11 cellular contexts compared by ENCODE assay signal in genomic region chr11:128501008-128501407, GRCh38.
DNase-seq lines count a peak whose midpoint lies in the region; ATAC-seq and TF ChIP-seq lines count a peak whose summit lies in the region.
"Had no signal": no experiment of that assay in that cellular context is flagged by ENCODE, and none has a peak within 500 bp of the region (broad histone marks: within the 10 kb centered on the region; RNA-seq: fewer than 3 reads in every experiment).

No MANE protein-coding gene starts in this region.

- H3K23ac ChIP-seq in IMR-90 (ENCODE audit: low read depth, low read length): peak overlapping the region; percentile 46

- no peak for TF ChIP-seq POLR2A in IMR-90 (IDR thresholded peaks at IDR 0.05; ENCODE audit: low read depth, low read length)

- H3K4me2 ChIP-seq in IMR-90 (ENCODE audit: low read depth, low read length): no peak overlapping the region; the same call in 1 of the 2 replicates

- no peaks in the 10 kb centered on the region for H3K9me3 ChIP-seq in CD4-positive, CD25-positive, alpha-beta regulatory T cell (ENCODE audit: control insufficient read depth in 2 of 2, low read length in 2 of 2)
- no peaks in the 10 kb centered on the region for H3K9me3 ChIP-seq in IMR-90 (ENCODE audit: control insufficient read depth, insufficient read depth, low read length)
- no peaks in the 10 kb centered on the region for H3K9me3 ChIP-seq in neutrophil

- H3K9me1 ChIP-seq in IMR-90 (ENCODE audit: insufficient read depth, low read length): peaks cover 50% of the 10 kb centered on the region

- peaks cover 80% of the 10 kb centered on the region for H3K36me3 Mint-ChIP-seq in CD4-positive, CD25-positive, alpha-beta regulatory T cell

- peak overlapping the region; percentile 54 for H3K14ac ChIP-seq in IMR-90 (replicated peaks; ENCODE audit: low read depth, low read length)

- H4K91ac ChIP-seq in IMR-90 (ENCODE audit: insufficient read depth, low read depth, low read length): peak overlapping the region; percentile 24; the same call in 1 of the 2 replicates

- POLR2A ChIA-PET in IMR-90 (lab: Charles Lee; ENCODE audit: unreplicated experiment): no interaction called here

- H2BK15ac ChIP-seq in IMR-90 (ENCODE audit: low read depth, low read length): 0 out of 3 replicates have a peak overlapping the region, but pooled peaks have one; percentile 31

- peak overlapping the region; percentile 92 to 99 (median 98) for H3K27ac Mint-ChIP-seq in CD4-positive, CD25-positive, alpha-beta regulatory T cell

- intact Hi-C loops in IMR-90 (cut with micrococcal nuclease): no loop called here

- H3K27me3 Mint-ChIP-seq in CD4-positive, CD25-positive, alpha-beta regulatory T cell: no peaks in the 10 kb centered on the region

- dilution Hi-C loops in IMR-90 (cut with HindIII; ENCODE audit: low sequenced_read_pairs, unreplicated experiment): no loop called here

- no peak overlapping the region for H2AK9ac ChIP-seq in IMR-90 (replicated peaks; ENCODE audit: low read depth, low read length, poor library complexity)

- no peaks in the 10 kb centered on the region for H3K9me3 Mint-ChIP-seq in CD4-positive, CD25-positive, alpha-beta regulatory T cell

- BruUV-seq in IMR-90 (replicated peaks; lab: Mats Ljungman, UMichigan): no TSS peak

- in situ Hi-C loops in IMR-90 (cut with MboI; ENCODE audit: low sequenced_read_pairs): loop anchor here (25.0 kb wide), 1 partner anchor 464 kb away; no protein-coding TSS in a partner anchor
- in situ Hi-C loops in brain microvascular endothelial cell (cut with HindIII; ENCODE audit: low pct_ligation_motif_present, low sequenced_read_pairs): no loop called here

- no peak for ATAC-seq in CD4-positive, CD25-positive, alpha-beta regulatory T cell (ENCODE audit: low read depth in 2 of 2)
- ATAC-seq in IMR-90 (ENCODE audit: low read depth) (no peak), left lobe of liver (no peak), GM19395 (IDR thresholded peaks at IDR 0.05; ENCODE audit: unreplicated experiment) (no peak)

- TF ChIP-seq RAD21 in IMR-90 (IDR thresholded peaks at IDR 0.05; ENCODE audit: low read length): no peak

- H3K18ac ChIP-seq in IMR-90 (ENCODE audit: low read depth, low read length): peak overlapping the region; percentile 33

- no peak overlapping the region for H3K9ac ChIP-seq in IMR-90 (ENCODE audit: low read depth, low read length)

- CTCF ChIA-PET in IMR-90 (lab: Yijun Ruan, JAX): interaction anchor here (1.4 kb wide), 1 partner anchor 17 kb away, joined by 4 read pairs; no protein-coding TSS in a partner anchor

- peak overlapping the region; percentile 97 for H3K27ac ChIP-seq in CD4-positive, CD25-positive, alpha-beta regulatory T cell (ENCODE audit: insufficient read depth, low read length, poor library complexity, severe bottlenecking)
- H3K27ac ChIP-seq in IMR-90 (ENCODE audit: insufficient read depth, low read length) (peak overlapping the region; percentile 62; the same call in 1 of the 2 replicates), brain microvascular endothelial cell (peak overlapping the region; percentile 98), neutrophil (peak overlapping the region; percentile 58)

- peak overlapping the region; percentile 96 to 99 (median 98) for H3K4me3 Mint-ChIP-seq in CD4-positive, CD25-positive, alpha-beta regulatory T cell

- no peak overlapping the region for H2AFZ ChIP-seq in IMR-90 (replicated peaks; ENCODE audit: low read length, poor library complexity)

- H4K8ac ChIP-seq in IMR-90 (ENCODE audit: low read depth in 2 of 2, low read length in 2 of 2): peak overlapping the region in 1 of 2 experiments; percentile 11; a peak in 1 of 4 replicates

- H3K56ac ChIP-seq in IMR-90 (ENCODE audit: extremely low read depth, insufficient read depth, low read length): no peak overlapping the region

- no peaks in the 10 kb centered on the region for H3K27me3 ChIP-seq in CD4-positive, CD25-positive, alpha-beta regulatory T cell (ENCODE audit: control insufficient read depth, insufficient read depth, low read length)
- H3K27me3 ChIP-seq in IMR-90 (ENCODE audit: control insufficient read depth, insufficient read depth, low read length) (no peaks in the 10 kb centered on the region), brain microvascular endothelial cell (replicated peaks) (no peaks in the 10 kb centered on the region), neutrophil (no peaks in the 10 kb centered on the region)

- TF ChIP-seq CTCF in IMR-90 (conservative IDR thresholded peaks at IDR 0.05; ENCODE audit: low read depth, low read length) (no peak), brain microvascular endothelial cell (IDR thresholded peaks at IDR 0.05; ENCODE audit: low read depth, low read length, missing control alignments) (no peak), neutrophil (IDR thresholded peaks at IDR 0.05) (no peak)

- H2BK20ac ChIP-seq in IMR-90 (ENCODE audit: low read depth, low read length): peak overlapping the region; percentile 22

- peaks cover 12 to 93% of the 10 kb centered on the region in 2 experiments for H3K79me1 ChIP-seq in IMR-90 (ENCODE audit: low read depth in 1 of 2, low read length in 2 of 2)

- H3K4ac ChIP-seq in IMR-90 (ENCODE audit: low read depth, low read length): peak overlapping the region; percentile 71

- H2AK5ac ChIP-seq in IMR-90 (ENCODE audit: low read depth, low read length): peak overlapping the region; percentile 39; the same call in 1 of the 2 replicates

- peak overlapping the region; percentile 100 for H3K4me3 ChIP-seq in CD4-positive, CD25-positive, alpha-beta regulatory T cell (ENCODE audit: low read depth, low read length)
- no peak overlapping the region for H3K4me3 ChIP-seq in IMR-90 (ENCODE audit: insufficient read depth, low read depth, low read length)
- H3K4me3 ChIP-seq in brain microvascular endothelial cell (ENCODE audit: low read depth, low read length): no peak overlapping the region
- H3K4me3 ChIP-seq in neutrophil (ENCODE audit: low read depth in 1 of 2, low read length in 1 of 2): no peak overlapping the region

- peaks cover 89% of the 10 kb centered on the region for H3K36me3 ChIP-seq in CD4-positive, CD25-positive, alpha-beta regulatory T cell (ENCODE audit: control insufficient read depth, insufficient read depth, low read length)
- H3K36me3 ChIP-seq in IMR-90 (ENCODE audit: control insufficient read depth, insufficient read depth, low read length) (peaks cover 4% of the 10 kb centered on the region), brain microvascular endothelial cell (replicated peaks) (peaks cover 3% of the 10 kb centered on the region), neutrophil (no peaks in the 10 kb centered on the region)

- DNase-seq in CD4-positive, CD25-positive, alpha-beta regulatory T cell: peak in 1 of 3 donors; percentile 38
- no peak for DNase-seq in IMR-90
- DNase-seq in brain microvascular endothelial cell: no peak
- no peak for DNase-seq in NCI-H748 (lab: John Stamatoyannopoulos, UW; ENCODE audit: unreplicated experiment)
- no peak for DNase-seq in left lobe of liver (ENCODE audit: low spot score)
- no peak for DNase-seq in DMS114 treated with DMSO at 0.1 percent for 48 hours (lab: John Stamatoyannopoulos, UW; ENCODE audit: unreplicated experiment)
- DNase-seq: COR-L47, SHP77, substantia nigra had no signal

- peak overlapping the region; percentile 46; the same call in 1 of the 2 replicates for H2BK120ac ChIP-seq in IMR-90 (ENCODE audit: low read depth, low read length)

- H3K4me1 Mint-ChIP-seq in CD4-positive, CD25-positive, alpha-beta regulatory T cell: peaks cover 36 to 97% (median 87%) of the 10 kb centered on the region in 4 donors

- H3K4me1 ChIP-seq in CD4-positive, CD25-positive, alpha-beta regulatory T cell (ENCODE audit: control insufficient read depth, insufficient read depth, low read length, poor library complexity, severe bottlenecking): peaks cover 100% of the 10 kb centered on the region
- H3K4me1 ChIP-seq in IMR-90 (ENCODE audit: control insufficient read depth, insufficient read depth, low read length) (peaks cover 52% of the 10 kb centered on the region), neutrophil (ENCODE audit: control insufficient read depth in 1 of 2, insufficient read depth in 1 of 2, low read depth in 1 of 2, low read length in 1 of 2) (peaks cover 45 to 78% of the 10 kb centered on the region in 2 experiments)

- peak overlapping the region; percentile 76 for H2BK5ac ChIP-seq in IMR-90 (ENCODE audit: low read depth, low read length, poor library complexity, severe bottlenecking)

- WGBS in IMR-90 (ENCODE audit: extremely low coverage in 2 of 2, insufficient read length in 1 of 2), 2 experiments: no CpG with 5 or more reads among the region's 4 CpGs

- H4K20me1 ChIP-seq in IMR-90 (ENCODE audit: insufficient read depth, low read length): peaks cover 89% of the 10 kb centered on the region

- H4K5ac ChIP-seq in IMR-90 (ENCODE audit: low read depth, low read length): peak overlapping the region; percentile 39; the same call in 1 of the 2 replicates

TF ChIP-seq in IMR-90, 13 proteins besides CTCF, POLR2A, EP300 and RAD21:
- TF ChIP-seq CEBPB (IDR thresholded peaks at IDR 0.05; ENCODE audit: low read depth, low read length) (no peak), MAZ (IDR thresholded peaks at IDR 0.05; ENCODE audit: borderline replicate concordance, low read depth, low read length) (no peak), RCOR1 (IDR thresholded peaks at IDR 0.05; ENCODE audit: insufficient replicate concordance, low read length) (no peak), CHD1 (IDR thresholded peaks at IDR 0.05; ENCODE audit: low read depth, low read length) (no peak), RFX5 (IDR thresholded peaks at IDR 0.05; ENCODE audit: low read depth, low read length) (no peak), MXI1 (IDR thresholded peaks at IDR 0.05; ENCODE audit: borderline replicate concordance, low read depth, low read length) (no peak)
- TF ChIP-seq, protein P1, sequence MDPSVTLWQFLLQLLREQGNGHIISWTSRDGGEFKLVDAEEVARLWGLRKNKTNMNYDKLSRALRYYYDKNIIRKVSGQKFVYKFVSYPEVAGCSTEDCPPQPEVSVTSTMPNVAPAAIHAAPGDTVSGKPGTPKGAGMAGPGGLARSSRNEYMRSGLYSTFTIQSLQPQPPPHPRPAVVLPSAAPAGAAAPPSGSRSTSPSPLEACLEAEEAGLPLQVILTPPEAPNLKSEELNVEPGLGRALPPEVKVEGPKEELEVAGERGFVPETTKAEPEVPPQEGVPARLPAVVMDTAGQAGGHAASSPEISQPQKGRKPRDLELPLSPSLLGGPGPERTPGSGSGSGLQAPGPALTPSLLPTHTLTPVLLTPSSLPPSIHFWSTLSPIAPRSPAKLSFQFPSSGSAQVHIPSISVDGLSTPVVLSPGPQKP (IDR thresholded peaks at IDR 0.05; ENCODE audit: borderline replicate concordance, low read depth, low read length): no peak
